In the genomic region with DNA sequence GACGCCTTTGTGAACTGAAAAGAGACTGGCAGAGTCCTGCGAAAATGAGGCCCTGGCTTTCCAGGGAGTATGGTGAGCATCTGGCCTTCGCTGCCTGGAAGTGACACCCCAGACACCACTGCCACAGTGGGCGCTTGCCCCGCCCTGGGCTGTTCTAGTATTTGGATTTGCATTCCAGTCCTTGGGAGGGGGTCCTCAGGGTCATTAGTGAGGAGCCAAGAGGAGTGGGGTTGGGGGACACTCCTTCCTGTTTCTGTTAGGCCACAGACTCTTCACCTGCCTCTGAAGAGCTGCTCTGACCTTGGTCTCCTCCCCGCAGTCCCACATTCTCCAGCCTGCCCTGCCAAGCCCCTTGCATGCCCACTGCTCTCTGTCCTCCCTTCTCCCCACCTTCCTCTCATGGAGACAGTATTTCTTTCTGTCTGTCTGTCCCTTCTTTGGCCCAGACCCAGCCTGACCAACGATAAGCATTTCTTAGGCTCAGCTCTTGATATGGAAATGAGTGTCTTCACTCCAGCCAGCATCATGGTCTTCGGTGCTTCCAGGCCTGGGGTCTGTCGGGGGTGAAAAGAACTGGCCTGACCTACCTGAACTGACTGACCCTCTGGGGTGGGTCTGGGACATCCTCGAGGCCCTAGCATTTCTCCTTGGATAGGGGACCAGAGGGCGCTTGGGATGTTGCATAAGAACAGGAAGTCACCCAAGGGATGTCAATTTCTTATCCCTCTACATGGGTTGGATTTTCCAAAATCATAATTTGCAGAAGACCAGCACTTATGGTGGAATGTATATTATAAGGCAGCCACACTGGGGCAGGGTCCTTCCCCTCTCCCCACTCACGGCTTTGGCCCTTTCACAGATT, we compare ENCODE assay signal across 18 cellular contexts. TPM values are rescaled to one million over a fixed set of nuclear protein-coding genes. Genes with fewer than 3 reads are reported as not detected.
DNase-seq lines count a peak whose midpoint lies in the region; FAIRE-seq and TF ChIP-seq lines count a peak whose summit lies in the region.
"Had no signal": no experiment of that assay in that cellular context is flagged by ENCODE, and none has a peak within 500 bp of the region (broad histone marks: within the 10 kb centered on the region; RNA-seq: fewer than 3 reads in every experiment).

No MANE protein-coding gene starts in this region.

- TF ChIP-seq POLR2A in H1 (IDR thresholded peaks at IDR 0.05; ENCODE audit: control extremely low read depth in 1 of 2, low read depth in 2 of 2, low read length in 2 of 2), result no peak

- no peak overlapping the region for H2BK20ac ChIP-seq in H1 (ENCODE audit: low read length)

- H3K36me3 Mint-ChIP-seq in IgD-negative memory B cell (peaks cover 12% of the 10 kb centered on the region), neural crest cell (ENCODE audit: low read depth) (peaks cover 6% of the 10 kb centered on the region)

- H3K4me2 ChIP-seq in H1 (ENCODE audit: insufficient read depth in 1 of 2, low read depth in 2 of 2, low read length in 2 of 2) (no peak overlapping the region), trophoblast cell (ENCODE audit: low read length) (no peak overlapping the region)

- WGBS in H1 (ENCODE audit: extremely low coverage in 1 of 2, insufficient coverage in 1 of 2, insufficient read length in 1 of 2, insufficient replicate concordance in 2 of 2, low coverage in 1 of 2, low lambda C conversion rate in 2 of 2, missing lambda C conversion rate in 1 of 2), 2 experiments, result 82% methylated on average over 12 of the region's 12 CpGs; no CpG with 5 or more reads in 1 of the 2 experiments
- no CpG with 5 or more reads among the region's 12 CpGs for WGBS in trophoblast cell (ENCODE audit: extremely low coverage, insufficient coverage, insufficient read length)

- H2BK12ac ChIP-seq in H1 (ENCODE audit: low read depth, low read length) (no peak overlapping the region), trophoblast cell (ENCODE audit: low read length) (no peak overlapping the region)

- H3K4me3 ChIP-seq in AG04450 (ENCODE audit: low read depth, low read length) (no peak overlapping the region), H1 (ENCODE audit: extremely low read depth in 1 of 4, insufficient read depth in 2 of 4, low read depth in 3 of 4, low read length in 4 of 4) (no peak overlapping the region), trophoblast cell (ENCODE audit: low read depth, low read length) (no peak overlapping the region)
- H3K4me3 ChIP-seq: heart right ventricle, left lung, Peyer's patch had no signal

- H2AFZ ChIP-seq in H1 (ENCODE audit: low read length), result no peak overlapping the region
- no peak overlapping the region for H2AFZ ChIP-seq in trophoblast cell (ENCODE audit: insufficient read depth, low read length, poor library complexity)

- no peak overlapping the region for H3K18ac ChIP-seq in H1 (ENCODE audit: extremely low read depth, low read length)
- no peak overlapping the region for H3K18ac ChIP-seq in trophoblast cell (ENCODE audit: low read length)

- H3K23me2 ChIP-seq in H1 (ENCODE audit: low read depth, low read length), result no peaks in the 10 kb centered on the region; the same call in 1 of the 2 replicates

- H2BK15ac ChIP-seq in H1 (ENCODE audit: low read length), result no peak overlapping the region

- POLR2A ChIA-PET in AG04450 (lab: Yijun Ruan, JAX) (interaction anchor here (0.6 kb wide), 1 partner anchor 9 kb away, joined by 4 read pairs; no protein-coding TSS in a partner anchor), H1 (lab: Charles Lee; ENCODE audit: partially characterized antibody) (interaction anchor here (1.1 to 1.3 kb wide), 2 partner anchors 19 to 199 kb away, joined by 3 to 5 read pairs; a partner anchor contains a TSS)

- TF ChIP-seq CTCF in AG04450 (IDR thresholded peaks at IDR 0.05; ENCODE audit: low read depth, low read length) (no peak), H1 (IDR thresholded peaks at IDR 0.05; ENCODE audit: control extremely low read depth in 1 of 3, insufficient read depth in 1 of 3, low read depth in 1 of 3, low read length in 3 of 3) (no peak), neural crest cell (conservative IDR thresholded peaks at IDR 0.05) (no peak)

- H4K5ac ChIP-seq in H1 (ENCODE audit: insufficient read length, low read depth, low read length), result no peak overlapping the region

- H3K27me3 ChIP-seq in AG04450 (ENCODE audit: control insufficient read depth, insufficient read depth, low read length), result no peaks in the 10 kb centered on the region
- no peaks in the 10 kb centered on the region for H3K27me3 ChIP-seq in H1 (replicated peaks in 1 of 4; ENCODE audit: control insufficient read depth in 3 of 4, extremely low read depth in 1 of 4, insufficient read depth in 3 of 4, low read length in 3 of 4)
- H3K27me3 ChIP-seq in trophoblast cell (ENCODE audit: insufficient read depth, low read length), result no peaks in the 10 kb centered on the region
- H3K27me3 ChIP-seq: heart right ventricle, left lung, Peyer's patch had no signal

- no peak overlapping the region for H4K12ac ChIP-seq in trophoblast cell (ENCODE audit: low read depth, low read length)

- H3K23ac ChIP-seq in H1 (ENCODE audit: insufficient read length) (no peak overlapping the region), trophoblast cell (ENCODE audit: low read length) (no peak overlapping the region)

- H2BK120ac ChIP-seq in H1 (replicated peaks; ENCODE audit: low read depth, low read length) (no peak overlapping the region), trophoblast cell (ENCODE audit: insufficient read depth, low read length, poor library complexity) (no peak overlapping the region)

- no peak overlapping the region for H3K56ac ChIP-seq in H1 (replicated peaks; ENCODE audit: insufficient read length, low read depth, low read length)

- peaks cover 0 to 2% of the 10 kb centered on the region in 2 experiments for H4K20me1 ChIP-seq in H1 (replicated peaks in 1 of 2; ENCODE audit: control insufficient read depth in 1 of 2, insufficient read depth in 2 of 2, low read length in 2 of 2)

- DNase-seq in AG04450 (ENCODE audit: low read depth, low spot score) (no peak), H1 (ENCODE audit: low read depth in 1 of 2, low spot score in 2 of 2) (no peak), neural crest cell (ENCODE audit: low read depth, low spot score) (no peak), trophoblast cell (no peak), ACHN (no peak), HPDE6-E6E7 (ENCODE audit: extremely low spot score) (no peak)
- no peak for DNase-seq in stimulated activated CD8-positive, alpha-beta memory T cell treated with anti-CD3 and anti-CD28 coated beads, Interleukin-4, amount 100 ng/mL, for 48 hours
- DNase-seq: activated CD4-positive, alpha-beta T cell treated with anti-CD3 and anti-CD28 coated beads, Interleukin-2, amount 50 U/mL, for 48 hours; activated gamma-delta T cell treated with Interleukin-2 at 50 U/mL for 16 hours; DND-41; heart right ventricle; left lung; NCI-H1417; NCI-H510A; occipital lobe; Peyer's patch; T-helper 17 cell had no signal

- H3K9me3 Mint-ChIP-seq in IgD-negative memory B cell (no peaks in the 10 kb centered on the region), neural crest cell (no peaks in the 10 kb centered on the region)

- no peak overlapping the region for H3K4ac ChIP-seq in H1 (replicated peaks; ENCODE audit: insufficient read length, low read depth, low read length)
- no peak overlapping the region for H3K4ac ChIP-seq in trophoblast cell (ENCODE audit: low read depth, low read length)

- H3K27ac ChIP-seq in AG04450 (ENCODE audit: low read depth, low read length), result peak overlapping the region; percentile 39
- H3K27ac ChIP-seq in H1 (ENCODE audit: low read depth, low read length), result 0 out of 2 replicates have a peak overlapping the region, but pooled peaks have one; percentile 27
- no peak overlapping the region for H3K27ac ChIP-seq in trophoblast cell (ENCODE audit: low read depth, low read length)

- H3K4me3 Mint-ChIP-seq in IgD-negative memory B cell (no peak overlapping the region), neural crest cell (no peak overlapping the region)
- H3K4me3 Mint-ChIP-seq: T-helper 17 cell had no signal

- H3K4me1 Mint-ChIP-seq in IgD-negative memory B cell, result peaks cover 6 to 8% (median 7%) of the 10 kb centered on the region in 3 donors
- no peaks in the 10 kb centered on the region for H3K4me1 Mint-ChIP-seq in neural crest cell

- no peak overlapping the region for H3K14ac ChIP-seq in H1 (ENCODE audit: insufficient read length)
- no peak overlapping the region for H3K14ac ChIP-seq in trophoblast cell (ENCODE audit: low read length)

- H3K27me3 Mint-ChIP-seq in IgD-negative memory B cell (no peaks in the 10 kb centered on the region), neural crest cell (ENCODE audit: low read depth) (no peaks in the 10 kb centered on the region)
- H3K27me3 Mint-ChIP-seq: T-helper 17 cell had no signal

- CTCF ChIA-PET in AG04450 (lab: Charles Lee), result interaction anchor here (5.1 kb wide), 1 partner anchor 14 kb away, joined by 29 read pairs; no protein-coding TSS in a partner anchor
- CTCF ChIA-PET in H1 (lab: Charles Lee; ENCODE audit: partially characterized antibody), result interaction anchor here (0.8 to 7.7 kb wide), 6 partner anchors 13 to 223 kb away, joined by 3 to 39 read pairs (median 4); no protein-coding TSS in a partner anchor

- H2BK5ac ChIP-seq in H1 (ENCODE audit: low read depth, low read length) (peak overlapping the region; percentile 82), trophoblast cell (ENCODE audit: low read depth, low read length, poor library complexity) (no peak overlapping the region)

- H3K9me3 ChIP-seq in AG04450 (ENCODE audit: control insufficient read depth, insufficient read depth, low read length) (no peaks in the 10 kb centered on the region), H1 (ENCODE audit: insufficient read depth in 2 of 2, low read depth in 1 of 2, low read length in 1 of 2) (no peaks in the 10 kb centered on the region), trophoblast cell (ENCODE audit: insufficient read depth, low read depth, low read length) (no peaks in the 10 kb centered on the region)
- H3K9me3 ChIP-seq: heart right ventricle, left lung, Peyer's patch had no signal

- H3K27ac Mint-ChIP-seq in IgD-negative memory B cell (peak overlapping the region in 2 of 3 donors; percentile 49 to 53), neural crest cell (ENCODE audit: unreplicated experiment) (peak overlapping the region; percentile 36)

- H3K36me3 ChIP-seq in H1 (ENCODE audit: control insufficient read depth in 2 of 4, insufficient read depth in 4 of 4, low read length in 3 of 4) (no peaks in the 10 kb centered on the region; a peak in 1 of 8 replicates), trophoblast cell (ENCODE audit: control insufficient read depth in 1 of 2, insufficient read depth in 2 of 2, low read length in 2 of 2) (peaks cover 5 to 8% of the 10 kb centered on the region in 2 experiments)

- FAIRE-seq in H1 (lab: Jason Lieb, UNC), result no peak

- in situ Hi-C loops in ACHN (cut with HindIII; ENCODE audit: low pct_ligation_motif_present, low pct_unique_long_range_greater_than_20kb, low sequenced_read_pairs), result loop anchor here (25.0 kb wide), 1 partner anchor 170 kb away; no protein-coding TSS in a partner anchor

- no peak for TF ChIP-seq EP300 in H1 (IDR thresholded peaks at IDR 0.05; ENCODE audit: borderline replicate concordance in 1 of 2, low read depth in 2 of 2, low read length in 2 of 2)

- H3K79me1 ChIP-seq in H1 (ENCODE audit: low read depth, low read length) (no peaks in the 10 kb centered on the region), trophoblast cell (ENCODE audit: low read length) (no peaks in the 10 kb centered on the region)

- no peak overlapping the region for H2AK5ac ChIP-seq in H1 (ENCODE audit: low read depth, low read length)
- H2AK5ac ChIP-seq in trophoblast cell (ENCODE audit: low read length), result no peak overlapping the region

- H4K8ac ChIP-seq in H1 (ENCODE audit: extremely low read depth, insufficient read depth, low read length), result no peak overlapping the region
- no peak overlapping the region for H4K8ac ChIP-seq in trophoblast cell (ENCODE audit: low read depth, low read length)

- H3K9ac ChIP-seq in H1 (replicated peaks in 1 of 4; ENCODE audit: extremely low read depth in 1 of 4, low read depth in 3 of 4, low read length in 3 of 4) (no peak overlapping the region), trophoblast cell (ENCODE audit: low read length) (no peak overlapping the region)

- TF ChIP-seq RAD21 in H1 (IDR thresholded peaks at IDR 0.05 in 1 of 2, conservative IDR thresholded peaks at IDR 0.05 in 1 of 2; ENCODE audit: low read depth in 2 of 2, low read length in 2 of 2), result no peak

- H4K91ac ChIP-seq in H1 (replicated peaks; ENCODE audit: insufficient read length, low read length) (no peak overlapping the region), trophoblast cell (ENCODE audit: low read depth, low read length) (no peak overlapping the region)

- peaks cover 0 to 8% (median 0%) of the 10 kb centered on the region in 4 experiments; a peak in 3 of 7 replicates for H3K4me1 ChIP-seq in H1 (replicated peaks in 1 of 4; ENCODE audit: control insufficient read depth in 3 of 4, insufficient read depth in 4 of 4, low read length in 3 of 4)
- H3K4me1 ChIP-seq in trophoblast cell (ENCODE audit: control insufficient read depth in 1 of 2, insufficient read depth in 2 of 2, low read length in 2 of 2), result no peaks in the 10 kb centered on the region
- H3K4me1 ChIP-seq: Peyer's patch had no signal

- H3K79me2 ChIP-seq in H1 (ENCODE audit: control insufficient read depth in 1 of 2, insufficient read depth in 2 of 2, low read length in 2 of 2), result no peaks in the 10 kb centered on the region
- H3K79me2 ChIP-seq in trophoblast cell (ENCODE audit: control insufficient read depth, insufficient read depth, low read length, poor library complexity), result no peaks in the 10 kb centered on the region

RNA-seq across cellular contexts. Expression of a gene that starts 19.4 kb away (rescaled TPM):
- polyA plus RNA-seq in AG04450 (2011; rRNA removed), result 2.3 and 3.2 TPM in 2 replicates
- 9.5 and 10.1 TPM in 2 replicates for polyA minus RNA-seq in AG04450 (2011; rRNA and poly(A)+ RNA removed)
- 13.2 TPM for polyA plus RNA-seq in IgD-negative memory B cell
- total RNA-seq in H1 (2021; fragmentation: NEBNext Ultra II Directional; extraction: Animal tissue kit (Norgen Biotek cat#: 25700)), result 6.2 and 6.7 TPM in 2 replicates
- polyA plus RNA-seq in H1 (2011; rRNA removed), result 3.2 and 5.0 TPM in 2 replicates
- polyA plus RNA-seq in H1 (2011; cell fraction: cytosol; rRNA removed), result 3.0 TPM
- polyA plus RNA-seq in H1 (2011; cell fraction: nucleus; rRNA removed), result 10.2 TPM
- polyA plus RNA-seq in H1 (2012, experiment 1 of 2), result 5.1 to 9.0 TPM (median 6.0 TPM) in 4 replicates
- polyA plus RNA-seq in H1 (2012, experiment 2 of 2), result 3.4 TPM
- polyA plus RNA-seq in H1 (2013, experiment 1 of 2), result 7.5 TPM
- polyA plus RNA-seq in H1 (2013, experiment 2 of 2), result 7.5 TPM
- 6.6 and 14.1 TPM in 2 replicates for polyA minus RNA-seq in H1 (2011; rRNA and poly(A)+ RNA removed)
- 2.7 TPM for polyA minus RNA-seq in H1 (2011; cell fraction: cytosol; rRNA and poly(A)+ RNA removed)
- polyA minus RNA-seq in H1 (2011; cell fraction: nucleus; rRNA and poly(A)+ RNA removed), result 18.1 TPM
- 9.1 and 9.7 TPM in 2 replicates for total RNA-seq in neural crest cell
- polyA plus RNA-seq in trophoblast cell (2013), result 3.5 TPM in 2 replicates
